Comparison of ENCODE assay signal across 24 cellular contexts in the genomic region with DNA sequence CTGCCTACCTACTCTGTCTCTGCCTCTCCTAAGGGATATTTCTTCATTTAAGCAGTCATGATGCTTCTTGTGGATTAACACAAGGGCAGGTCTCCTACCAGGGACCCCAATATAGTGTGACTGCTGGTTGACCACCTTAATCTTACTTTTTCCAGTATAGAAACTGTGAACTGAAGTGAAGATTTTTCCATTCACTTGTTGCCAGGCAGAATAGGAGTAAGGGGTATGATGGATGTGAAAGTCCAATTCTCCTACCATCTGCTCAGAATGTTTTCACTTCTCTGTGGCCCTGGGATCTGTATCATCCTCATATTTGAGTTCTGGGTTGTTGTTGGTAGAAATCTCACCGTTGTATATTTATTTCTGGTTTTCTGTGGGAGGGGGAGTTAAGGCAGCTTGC.
"Had no signal": no experiment of that assay in that cellular context is flagged by ENCODE, and none has a peak within 500 bp of the region (broad histone marks: within the 10 kb centered on the region; RNA-seq: fewer than 3 reads in every experiment).

No MANE protein-coding gene starts in this region.

- H3K4me1 ChIP-seq: esophagus muscularis mucosa, foreskin keratinocyte, gastroesophageal sphincter, left lung, lower lobe of right lung had no signal

- DNase-seq: dermis blood vessel endothelial cell; dorsolateral prefrontal cortex; effector CD4-positive, alpha-beta T cell; effector memory CD4-positive, alpha-beta T cell; foreskin keratinocyte; heart left ventricle; hypothalamus; immature natural killer cell; islet precursor cell; left cardiac atrium; left lung; left ventricle myocardium superior; lower lobe of right lung; mesenchymal stem cell; mucosa of descending colon; naive B cell; naive thymus-derived CD8-positive, alpha-beta T cell had no signal

- H3K4me1 Mint-ChIP-seq: immature natural killer cell, mesothelial cell of epicardium, naive B cell had no signal

- H3K27me3 ChIP-seq: dorsolateral prefrontal cortex, esophagus muscularis mucosa, foreskin keratinocyte, gastroesophageal sphincter, heart left ventricle, hepatocyte, left lung had no signal

- ATAC-seq: foreskin keratinocyte; gastroesophageal sphincter; heart left ventricle; left cardiac atrium; left lung; left ventricle myocardium superior; lower lobe of right lung; mucosa of descending colon; naive thymus-derived CD8-positive, alpha-beta T cell had no signal

- H3K27ac ChIP-seq: coronary artery, dorsolateral prefrontal cortex, esophagus muscularis mucosa, foreskin keratinocyte, gastroesophageal sphincter, heart left ventricle, hepatocyte, left lung, lower lobe of right lung had no signal

- H3K27ac Mint-ChIP-seq: immature natural killer cell; mesothelial cell of epicardium; naive B cell; naive thymus-derived CD8-positive, alpha-beta T cell had no signal

- H3K27me3 Mint-ChIP-seq: naive B cell; naive thymus-derived CD8-positive, alpha-beta T cell had no signal

- H2AFZ ChIP-seq: hepatocyte had no signal

- H3K4me3 ChIP-seq: coronary artery, dorsolateral prefrontal cortex, esophagus muscularis mucosa, gastroesophageal sphincter, heart left ventricle, hepatocyte, left lung, lower lobe of right lung, mucosa of descending colon had no signal

- FAIRE-seq: endothelial cell of umbilical vein, frontal cortex had no signal

- H3K4me2 ChIP-seq: hepatocyte had no signal

- H3K79me2 ChIP-seq: hepatocyte had no signal

- H3K4me3 Mint-ChIP-seq: immature natural killer cell; mesothelial cell of epicardium; naive B cell; naive thymus-derived CD8-positive, alpha-beta T cell had no signal

- H3K36me3 ChIP-seq: esophagus muscularis mucosa, gastroesophageal sphincter, heart left ventricle, left lung, lower lobe of right lung had no signal
